Comparison of ENCODE assay signal across 1 cellular context in genomic region chr2:70716131-70716766, GRCh38.
TF ChIP-seq lines count a peak whose summit lies in the region.

No MANE protein-coding gene starts in this region.

TF ChIP-seq in GM23338, 12 proteins besides CTCF, POLR2A, EP300 and RAD21 (continued from another document):
- TF ChIP-seq ZNF462 (CRISPR knock-in tag; IDR thresholded peaks at IDR 0.05) (no peak), NANOG (IDR thresholded peaks at IDR 0.05; ENCODE audit: borderline replicate concordance) (no peak), JUNB (IDR thresholded peaks at IDR 0.05; ENCODE audit: unreplicated experiment) (no peak), ZNF331 (CRISPR knock-in tag; IDR thresholded peaks at IDR 0.05; ENCODE audit: low read depth) (no peak), EZH2 (IDR thresholded peaks at IDR 0.05; ENCODE audit: low read depth, unreplicated experiment) (no peak), STAT1 (IDR thresholded peaks at IDR 0.05; ENCODE audit: unreplicated experiment) (no peak), CREB1 (CRISPR knock-in tag; IDR thresholded peaks at IDR 0.05; ENCODE audit: low read depth) (no peak), POLR2AphosphoS5 (IDR thresholded peaks at IDR 0.05; ENCODE audit: low read depth) (no peak), REST (IDR thresholded peaks at IDR 0.05; ENCODE audit: unreplicated experiment) (no peak), ETS1 (IDR thresholded peaks at IDR 0.05) (no peak)
